9 cellular contexts compared by ENCODE assay signal in genomic region chr20:42483694-42484303, GRCh38.
DNase-seq lines count a peak whose midpoint lies in the region; ATAC-seq and TF ChIP-seq lines count a peak whose summit lies in the region.
"Had no signal": no experiment of that assay in that cellular context is flagged by ENCODE, and none has a peak within 500 bp of the region (broad histone marks: within the 10 kb centered on the region; RNA-seq: fewer than 3 reads in every experiment).

No MANE protein-coding gene starts in this region.

- no peaks in the 10 kb centered on the region for H3K36me3 Mint-ChIP-seq in glutamatergic neuron (ENCODE audit: unreplicated experiment)

- H3K36me3 ChIP-seq in vagina (no peaks in the 10 kb centered on the region), psoas muscle (ENCODE audit: insufficient read depth in 1 of 2, low read depth in 1 of 2) (no peaks in the 10 kb centered on the region)

- H3K27ac ChIP-seq in vagina, result peak overlapping the region; percentile 55
- H3K27ac ChIP-seq in psoas muscle, result no peak overlapping the region

- peaks cover 8% of the 10 kb centered on the region for H3K4me1 ChIP-seq in vagina
- H3K4me1 ChIP-seq in psoas muscle, result no peaks in the 10 kb centered on the region

- H3K4me3 Mint-ChIP-seq in glutamatergic neuron (ENCODE audit: unreplicated experiment), result no peak overlapping the region

- H3K27me3 ChIP-seq in vagina (no peaks in the 10 kb centered on the region), psoas muscle (ENCODE audit: insufficient read depth in 3 of 3, low read length in 2 of 3) (no peaks in the 10 kb centered on the region)

- H3K27ac Mint-ChIP-seq in glutamatergic neuron (ENCODE audit: unreplicated experiment), result no peak overlapping the region

- no peaks in the 10 kb centered on the region for H3K9me3 Mint-ChIP-seq in glutamatergic neuron (ENCODE audit: unreplicated experiment)

- no peak overlapping the region for H3K4me3 ChIP-seq in vagina
- no peak overlapping the region for H3K4me3 ChIP-seq in psoas muscle

- intact Hi-C loops in vagina (cut with DNase I), result no loop called here
- intact Hi-C loops in psoas muscle (cut with DNase I), result no loop called here

- H3K27me3 Mint-ChIP-seq in glutamatergic neuron (ENCODE audit: unreplicated experiment), result peaks cover 3% of the 10 kb centered on the region

- no peak for TF ChIP-seq POLR2A in vagina (IDR thresholded peaks at IDR 0.05)

- H3K9me3 ChIP-seq in vagina, result no peaks in the 10 kb centered on the region
- H3K9me3 ChIP-seq in psoas muscle, result no peaks in the 10 kb centered on the region

- ATAC-seq in psoas muscle, result no peak
- ATAC-seq in HG03280 (IDR thresholded peaks at IDR 0.05; ENCODE audit: unreplicated experiment), result no peak

- WGBS in psoas muscle, 3 donors, result 28 to 34% (median 28%) methylated on average over 7 of the region's 7 CpGs

- TF ChIP-seq CTCF in glutamatergic neuron (IDR thresholded peaks at IDR 0.05; ENCODE audit: partially characterized antibody, unreplicated experiment) (peak; percentile 82), vagina (IDR thresholded peaks at IDR 0.05) (no peak), psoas muscle (IDR thresholded peaks at IDR 0.05) (no peak)

- H3K4me1 Mint-ChIP-seq in glutamatergic neuron (ENCODE audit: low read depth, unreplicated experiment), result no peaks in the 10 kb centered on the region

- peak; percentile 24 for DNase-seq in stimulated activated CD4-positive, alpha-beta T cell treated with anti-CD3 and anti-CD28 coated beads, Interleukin-15, amount 100 ng/mL, for 24 hours
- no peak for DNase-seq in stimulated activated CD4-positive, alpha-beta T cell treated with anti-CD3 and anti-CD28 coated beads, Interleukin-12 subunit alpha, Interleukin-12 subunit beta, amount 100 ng/mL, for 4 hours
- peak; percentile 22 for DNase-seq in NCI-H69 (lab: John Stamatoyannopoulos, UW)
- peak; percentile 74 for DNase-seq in glutamatergic neuron
- no peak for DNase-seq in vagina (ENCODE audit: extremely low spot score in 2 of 2)
- DNase-seq in psoas muscle, result no peak
- DNase-seq in activated effector memory CD4-positive, alpha-beta T cell treated with anti-CD3 and anti-CD28 coated beads, Interleukin-2, amount 50 U/mL, for 16 hours, result no peak
- DNase-seq: activated T-cell treated with anti-CD3 and anti-CD28 coated beads, Interleukin-2, amount 50 U/mL, for 1 hour had no signal

Comparison
In these comparisons a context has a peak if more than half of its experiments do, and no peak if none do; other contexts are left out.
1. DNase-seq: peak in stimulated activated CD4-positive, alpha-beta T cell treated with anti-CD3 and anti-CD28 coated beads, Interleukin-15, amount 100 ng/mL, for 24 hours (single experiment), NCI-H69 (single experiment) and glutamatergic neuron (single experiment); none in stimulated activated CD4-positive, alpha-beta T cell treated with anti-CD3 and anti-CD28 coated beads, Interleukin-12 subunit alpha, Interleukin-12 subunit beta, amount 100 ng/mL, for 4 hours (single experiment), vagina (0 of 2), psoas muscle (0 of 2) and activated effector memory CD4-positive, alpha-beta T cell treated with anti-CD3 and anti-CD28 coated beads, Interleukin-2, amount 50 U/mL, for 16 hours (single experiment).